In genomic region chr6:35728663-35729348, GRCh38 we compare ENCODE assay signal across 8 cellular contexts. TPM values are rescaled to one million over a fixed set of nuclear protein-coding genes. Genes with fewer than 3 reads are reported as not detected.
DNase-seq lines count a peak whose midpoint lies in the region; ATAC-seq and TF ChIP-seq lines count a peak whose summit lies in the region.

No MANE protein-coding gene starts in this region.

- H3K79me2 ChIP-seq in hepatocyte, result no peaks in the 10 kb centered on the region

- POLR2A ChIA-PET in AG04449 (lab: Yijun Ruan, JAX), result no interaction called here

- TF ChIP-seq CTCF in AG04449 (IDR thresholded peaks at IDR 0.05; ENCODE audit: insufficient read depth, low read length, missing control alignments) (no peak), hepatocyte (IDR thresholded peaks at IDR 0.05; ENCODE audit: poor library complexity) (no peak), spleen (IDR thresholded peaks at IDR 0.05 in 8 of 11, conservative IDR thresholded peaks at IDR 0.05 in 3 of 11) (peak in 3 of 11 experiments; percentile 14 to 35 (median 16))

- H3K36me3 ChIP-seq in hepatocyte (replicated peaks; ENCODE audit: insufficient read depth, low read depth) (no peaks in the 10 kb centered on the region), spleen (no peaks in the 10 kb centered on the region)

- peak overlapping the region; percentile 100 for H3K27ac ChIP-seq in hepatocyte
- peak overlapping the region; percentile 95 to 100 (median 100) for H3K27ac ChIP-seq in spleen

- DNase-seq in AG04449 (ENCODE audit: low read depth, low spot score), result no peak
- DNase-seq in Jurkat, Clone E6-1 (ENCODE audit: low read depth, low spot score), result peak; percentile 84
- DNase-seq in activated naive CD4-positive, alpha-beta T cell treated with anti-CD3 and anti-CD28 coated beads, Interleukin-2, amount 50 U/mL, for 16 hours, result peak; percentile 45
- no peak for DNase-seq in hepatocyte (ENCODE audit: low spot score)
- DNase-seq in spleen, result peak; percentile 88
- no peak for DNase-seq in cortex of kidney (lab: John Stamatoyannopoulos, UW)

- intact Hi-C loops in spleen (cut with DNase I; ENCODE audit: low total_unique reads), result loop anchor here (5.0 kb wide), 1 partner anchor 42 kb away; the partner anchor contains the start of gene FKBP5

- H3K4me2 ChIP-seq in hepatocyte, result peak overlapping the region; percentile 90

- peak overlapping the region; percentile 65 for H3K4me3 ChIP-seq in AG04449 (ENCODE audit: low read depth, low read length)
- H3K4me3 ChIP-seq in Jurkat, Clone E6-1 (ENCODE audit: low read length), result peak overlapping the region; percentile 70
- H3K4me3 ChIP-seq in hepatocyte, result peak overlapping the region; percentile 22
- H3K4me3 ChIP-seq in spleen, result peak overlapping the region in 4 of 8 donors; percentile 38 to 68 (median 46)

- no peaks in the 10 kb centered on the region for H3K9me3 ChIP-seq in hepatocyte (ENCODE audit: low read depth)
- H3K9me3 ChIP-seq in spleen, result no peaks in the 10 kb centered on the region

- CTCF ChIA-PET in AG04449 (lab: Yijun Ruan, JAX), result interaction anchor here (1.0 to 4.4 kb wide), 2 partner anchors 8 to 144 kb away, joined by 4 to 44 read pairs; partner anchors contain the start of gene ARMC12

- no peak for TF ChIP-seq POLR2A in spleen (IDR thresholded peaks at IDR 0.05)

- no peak overlapping the region for H2AFZ ChIP-seq in hepatocyte

- H3K27me3 ChIP-seq in hepatocyte, result no peaks in the 10 kb centered on the region
- no peaks in the 10 kb centered on the region for H3K27me3 ChIP-seq in spleen (replicated peaks in 1 of 7)

- H4K20me1 ChIP-seq in hepatocyte (ENCODE audit: insufficient read depth, poor library complexity, severe bottlenecking), result no peaks in the 10 kb centered on the region

- no peaks in the 10 kb centered on the region for H3K9me2 ChIP-seq in hepatocyte (replicated peaks; ENCODE audit: insufficient read depth)

- 75% methylated on average over 9 of the region's 9 CpGs for WGBS in hepatocyte (ENCODE audit: low lambda C conversion rate, missing lambda C conversion rate)
- WGBS in spleen, 5 donors, result 32 to 43% (median 38%) methylated on average over 6 to 9 of the region's 9 CpGs

- no peak for ATAC-seq in GM19328 (IDR thresholded peaks at IDR 0.05; ENCODE audit: unreplicated experiment)
- no peak for ATAC-seq in HG03280 (IDR thresholded peaks at IDR 0.05; ENCODE audit: unreplicated experiment)

- H3K4me1 ChIP-seq in hepatocyte (ENCODE audit: insufficient read depth), result peaks cover 79% of the 10 kb centered on the region
- H3K4me1 ChIP-seq in spleen, result peaks cover 65 to 99% (median 96%) of the 10 kb centered on the region in 6 donors

RNA-seq across cellular contexts. Expression of gene ARMC12, which starts 8.0 kb away (rescaled TPM):
- polyA plus RNA-seq in Jurkat, Clone E6-1 (2012; ENCODE audit: insufficient read depth, insufficient read length), result 1.9 TPM
- total RNA-seq in hepatocyte (0.83 and 1.4 TPM in 2 replicates), spleen (1 to 10 TPM in 2 of 7 donors, under 1 TPM in 5; 0.23 to 1.6 (median 0.97) TPM)
- polyA plus RNA-seq in hepatocyte (2.5 and 3.2 TPM in 2 replicates), spleen (1 to 10 TPM; 2.0 to 4.1 (median 2.7) TPM)

RNA-seq across cellular contexts. Expression of gene FKBP5, which starts 40.1 kb away (rescaled TPM):
- polyA plus RNA-seq in Jurkat, Clone E6-1 (2012; ENCODE audit: insufficient read depth, insufficient read length), result 41.1 TPM
- total RNA-seq in hepatocyte, result 73.6 and 78.8 TPM in 2 replicates
- 233 and 254 TPM in 2 replicates for polyA plus RNA-seq in hepatocyte
- 100 to 1,000 TPM in 5 of 7 donors, 10 to 100 TPM in 2; 39.9 to 368 (median 241) TPM for total RNA-seq in spleen
- polyA plus RNA-seq in spleen, result 10 to 100 TPM; 23.8 to 88.9 (median 75.9) TPM

RNA-seq across cellular contexts. Expression of gene CLPSL2, which starts 47.6 kb away (rescaled TPM):
- not detected for polyA plus RNA-seq in Jurkat, Clone E6-1 (2012; ENCODE audit: insufficient read depth, insufficient read length)
- total RNA-seq in hepatocyte, result not detected in 2 replicates
- polyA plus RNA-seq in hepatocyte, result not detected in 2 replicates
- not detected for total RNA-seq in spleen
- polyA plus RNA-seq in spleen, result not detected

RNA-seq across cellular contexts. Expression of gene CLPSL1, which starts 52.0 kb away (rescaled TPM):
- not detected for polyA plus RNA-seq in Jurkat, Clone E6-1 (2012; ENCODE audit: insufficient read depth, insufficient read length)
- not detected in 2 replicates for total RNA-seq in hepatocyte
- polyA plus RNA-seq in hepatocyte, result not detected in 2 replicates
- not detected for total RNA-seq in spleen
- not detected for polyA plus RNA-seq in spleen

Comparison
In these comparisons a context has a peak if more than half of its experiments do, and no peak if none do; other contexts are left out.
1. DNase-seq: peak in Jurkat, Clone E6-1 (single experiment), activated naive CD4-positive, alpha-beta T cell treated with anti-CD3 and anti-CD28 coated beads, Interleukin-2, amount 50 U/mL, for 16 hours (single experiment) and spleen (single experiment); none in AG04449 (single experiment), hepatocyte (single experiment) and cortex of kidney (single experiment).